ENCODE assay signal across 22 cellular contexts in the genomic region with DNA sequence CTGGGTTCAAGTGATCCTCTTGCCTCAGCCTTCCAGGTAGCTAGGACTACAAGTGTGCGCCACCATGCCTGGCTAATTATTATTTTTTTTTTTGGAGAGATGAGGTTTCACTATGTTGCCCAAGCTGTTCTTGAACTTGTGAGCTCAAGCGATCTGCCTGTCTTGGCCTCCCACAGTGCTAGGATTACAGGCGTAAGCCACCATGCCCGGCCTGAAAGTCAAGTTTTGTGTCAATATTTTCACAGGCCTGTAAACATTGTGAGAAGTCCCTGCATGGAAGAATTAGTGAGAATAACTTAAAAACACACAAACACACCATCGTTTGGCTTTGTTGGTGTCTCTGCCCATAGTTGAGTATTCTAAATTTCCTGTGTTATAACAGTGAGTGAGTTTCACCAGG. TPM values are rescaled to one million over a fixed set of nuclear protein-coding genes. Genes with fewer than 3 reads are reported as not detected.
A peak's percentile ranks its signal among the peaks of the same experiment; 100 is the strongest.
DNase-seq lines count a peak whose midpoint lies in the region; ATAC-seq and TF ChIP-seq lines count a peak whose summit lies in the region.
"Had no signal": no experiment of that assay in that cellular context is flagged by ENCODE, and none has a peak within 500 bp of the region (broad histone marks: within the 10 kb centered on the region; RNA-seq: fewer than 3 reads in every experiment).

No MANE protein-coding gene starts in this region.

- in situ Hi-C loops in GM13977 (cut with MboI; ENCODE audit: low pct_unique_long_range_greater_than_20kb, low sequenced_read_pairs, unreplicated experiment): no loop called here

- 77 to 80% methylated on average over 4 to 5 of the region's 5 CpGs for WGBS in esophagus squamous epithelium, 2 donors
- 61% methylated on average over 5 of the region's 5 CpGs for WGBS in prostate gland

- H3K4me3 ChIP-seq in BLaER1: no peak overlapping the region
- H3K4me3 ChIP-seq in HL-60 (replicated peaks; ENCODE audit: insufficient read depth, low read length): no peak overlapping the region
- H3K4me3 ChIP-seq in esophagus squamous epithelium: no peak overlapping the region
- H3K4me3 ChIP-seq in prostate gland: no peak overlapping the region
- H3K4me3 ChIP-seq: A549, GM12878, PC-9, SJCRH30 had no signal

- peaks cover 27% of the 10 kb centered on the region for H4K20me1 ChIP-seq in BLaER1

- H3K4me1 ChIP-seq in BLaER1: peaks cover 24% of the 10 kb centered on the region
- H3K4me1 ChIP-seq in esophagus squamous epithelium: peaks cover 0 to 19% (median 5%) of the 10 kb centered on the region in 3 donors
- no peaks in the 10 kb centered on the region for H3K4me1 ChIP-seq in prostate gland (replicated peaks)
- H3K4me1 ChIP-seq: A549, SJCRH30 had no signal

- no peak for TF ChIP-seq CTCF in HL-60 (IDR thresholded peaks at IDR 0.05; ENCODE audit: insufficient read depth, low read length)
- TF ChIP-seq CTCF in esophagus squamous epithelium (IDR thresholded peaks at IDR 0.05): no peak
- TF ChIP-seq CTCF in prostate gland (IDR thresholded peaks at IDR 0.05): no peak
- no peak for TF ChIP-seq CTCF in GM13977 (IDR thresholded peaks at IDR 0.05; ENCODE audit: extremely low read depth, insufficient read depth, missing control alignments)
- no peak for TF ChIP-seq CTCF in GM10266 (IDR thresholded peaks at IDR 0.05; ENCODE audit: control insufficient read depth, insufficient read depth, low read depth, missing control alignments)

- peak overlapping the region; percentile 72 for H3K4me2 ChIP-seq in BLaER1
- H3K4me2 ChIP-seq: A549, KMS-11, PC-9 had no signal

- DNase-seq in HL-60 (ENCODE audit: low read depth in 1 of 2, low spot score in 1 of 2) (no peak), esophagus squamous epithelium (lab: John Stamatoyannopoulos, UW) (no peak), prostate gland (ENCODE audit: low spot score) (peak; percentile 45), GM13977 (ENCODE audit: low spot score) (no peak), GM10266 (ENCODE audit: extremely low spot score) (no peak), activated gamma-delta T cell (lab: John Stamatoyannopoulos, UW) (no peak)
- DNase-seq: CD4-positive, CD25-positive, alpha-beta regulatory T cell; HCEC 1CT; NCI-H1048; NCI-H1417; NCI-H1694; NCI-H2029 treated with DMSO at 0.1 percent for 48 hours; NCI-H2227 treated with DMSO at 0.1 percent for 48 hours; NCI-H526 treated with DMSO at 0.1 percent for 48 hours; PC-9; SJCRH30 had no signal

- H3K27me3 ChIP-seq in BLaER1 (no peaks in the 10 kb centered on the region), HL-60 (ENCODE audit: insufficient read depth, poor library complexity, severe bottlenecking) (no peaks in the 10 kb centered on the region), esophagus squamous epithelium (no peaks in the 10 kb centered on the region), prostate gland (replicated peaks; ENCODE audit: insufficient read depth) (no peaks in the 10 kb centered on the region)
- H3K27me3 ChIP-seq: SJCRH30 had no signal

- TF ChIP-seq POLR2A in esophagus squamous epithelium (IDR thresholded peaks at IDR 0.05): no peak
- TF ChIP-seq POLR2A in prostate gland (IDR thresholded peaks at IDR 0.05): no peak

- ATAC-seq in HG02623 (IDR thresholded peaks at IDR 0.05; ENCODE audit: unreplicated experiment): no peak
- ATAC-seq: A549, GM12878, SK-N-SH treated with all-trans-retinoic acid at 6 μM for 48 hours had no signal

- peak overlapping the region; percentile 50; the same call in 1 of the 2 replicates for H3K9ac ChIP-seq in BLaER1
- H3K9ac ChIP-seq: KMS-11 had no signal

- H3K9me3 ChIP-seq in BLaER1 (no peaks in the 10 kb centered on the region), esophagus squamous epithelium (no peaks in the 10 kb centered on the region), prostate gland (no peaks in the 10 kb centered on the region)
- H3K9me3 ChIP-seq: A549, SJCRH30 had no signal

- H3K27ac ChIP-seq in BLaER1 (no peak overlapping the region), HL-60 (replicated peaks) (peak overlapping the region; percentile 62), esophagus squamous epithelium (peak overlapping the region in 3 of 4 donors; percentile 16 to 49 (median 46)), prostate gland (peak overlapping the region; percentile 75 to 80)
- H3K27ac ChIP-seq: A549, KMS-11, PC-9, SJCRH30 had no signal

- H3K36me3 ChIP-seq in BLaER1: peaks cover 98% of the 10 kb centered on the region
- peaks cover 25 to 100% (median 32%) of the 10 kb centered on the region in 3 donors for H3K36me3 ChIP-seq in esophagus squamous epithelium
- peaks cover 8 to 16% of the 10 kb centered on the region in 2 donors for H3K36me3 ChIP-seq in prostate gland

- intact Hi-C loops in esophagus squamous epithelium (cut with DNase I) (no loop called here), prostate gland (cut with DNase I) (no loop called here)

RNA-seq across cellular contexts. Expression of a gene that starts 22.2 kb away (rescaled TPM):
- 10 to 100 TPM; 17.5 to 33.3 (median 29.0) TPM for total RNA-seq in esophagus squamous epithelium
- total RNA-seq in prostate gland: 10 to 100 TPM; 41.0 to 46.7 TPM

RNA-seq across cellular contexts. Expression of a gene that starts 33.7 kb away (rescaled TPM):
- total RNA-seq in esophagus squamous epithelium (10 to 100 TPM; 23.9 to 39.2 (median 29.8) TPM), prostate gland (10 to 100 TPM; 18.9 to 43.3 TPM)

RNA-seq across cellular contexts. Expression of a gene that starts 34.0 kb away (rescaled TPM):
- total RNA-seq in esophagus squamous epithelium (10 to 100 TPM; 42.2 to 62.6 (median 48.7) TPM), prostate gland (10 to 100 TPM; 40.8 to 45.3 TPM)

RNA-seq across cellular contexts. Expression of a gene that starts 43.3 kb away (rescaled TPM):
- total RNA-seq in esophagus squamous epithelium (10 to 100 TPM; 14.6 to 28.0 (median 21.2) TPM), prostate gland (10 to 100 TPM; 14.1 to 31.4 TPM)

RNA-seq across cellular contexts. Expression of a gene that starts 45.0 kb away (rescaled TPM):
- total RNA-seq in esophagus squamous epithelium: 100 to 1,000 TPM in 1 of 4 donors, 10 to 100 TPM in 3; 49.5 to 110 (median 69.5) TPM
- 10 to 100 TPM; 79.7 to 97.2 TPM for total RNA-seq in prostate gland
